ENCODE assay signal across 9 cellular contexts in genomic region chr7:124171068-124171467, GRCh38.
DNase-seq lines count a peak whose midpoint lies in the region; ATAC-seq and TF ChIP-seq lines count a peak whose summit lies in the region.
"Had no signal": no experiment of that assay in that cellular context is flagged by ENCODE, and none has a peak within 500 bp of the region (broad histone marks: within the 10 kb centered on the region; RNA-seq: fewer than 3 reads in every experiment).

No MANE protein-coding gene starts in this region.

- no peaks in the 10 kb centered on the region for H4K20me1 ChIP-seq in PC-3 (ENCODE audit: low read length)

- no peak overlapping the region for H3K4me2 ChIP-seq in PC-3 (ENCODE audit: low read length)

- CTCF ChIA-PET in PC-3 (lab: Charles Lee) = interaction anchor here (0.6 to 1.3 kb wide), 2 partner anchors 13 to 595 kb away, joined by 3 to 9 read pairs; partner anchors contain the start of gene GPR37

- H3K79me2 ChIP-seq in PC-3 (ENCODE audit: low read length) = no peaks in the 10 kb centered on the region

- H3K9ac ChIP-seq in PC-3 (ENCODE audit: low read length) = no peak overlapping the region

- POLR2A ChIA-PET in PC-3 (lab: Charles Lee; ENCODE audit: unreplicated experiment) = interaction anchor here (0.6 kb wide), 1 partner anchor 168 kb away, joined by 4 read pairs; no protein-coding TSS in a partner anchor

- DNase-seq in heart left ventricle (peak in 1 of 5 donors; percentile 25), Right ventricle myocardium inferior (ENCODE audit: missing footprints) (no peak), PC-3 (peak; percentile 66), foreskin keratinocyte (peak; percentile 9 to 32), testis (peak; percentile 79), DMS153 treated with DMSO at 0.1 percent for 48 hours (lab: John Stamatoyannopoulos, UW; ENCODE audit: unreplicated experiment) (no peak)

- H3F3A ChIP-seq in PC-3 (ENCODE audit: low read length, unreplicated experiment) = no peaks in the 10 kb centered on the region

- intact Hi-C loops in heart left ventricle (cut with DNase I) (loop anchor here in 6 of 10 donors (2.0 to 5.0 kb wide), 3 partner anchors 611 to 616 kb away; no protein-coding TSS in a partner anchor), Right ventricle myocardium inferior (cut with DNase I) (loop anchor here (2.0 kb wide), 1 partner anchor 614 kb away; no protein-coding TSS in a partner anchor), PC-3 (cut with micrococcal nuclease) (loop anchor here (1.0 to 10.0 kb wide), 10 partner anchors 147 to 686 kb away; partner anchors contain the start of gene GPR37), testis (cut with DNase I; ENCODE audit: low total_unique reads) (no loop called here)

- H3K4me1 ChIP-seq in heart left ventricle (no peaks in the 10 kb centered on the region), PC-3 (ENCODE audit: insufficient read depth, low read length) (peaks cover 3% of the 10 kb centered on the region), foreskin keratinocyte (no peaks in the 10 kb centered on the region), testis (no peaks in the 10 kb centered on the region)

- ATAC-seq in heart left ventricle = no peak
- ATAC-seq in Right ventricle myocardium inferior = no peak
- peak; percentile 84 for ATAC-seq in PC-3
- peak; percentile 57 for ATAC-seq in foreskin keratinocyte
- no peak for ATAC-seq in GM18861 (IDR thresholded peaks at IDR 0.05; ENCODE audit: unreplicated experiment)
- ATAC-seq in GM18502 (IDR thresholded peaks at IDR 0.05; ENCODE audit: poor library complexity, unreplicated experiment) = no peak

- H3K27ac ChIP-seq in heart left ventricle (no peak overlapping the region), PC-3 (ENCODE audit: low read length) (no peak overlapping the region), foreskin keratinocyte (no peak overlapping the region), testis (no peak overlapping the region)
- H3K27ac ChIP-seq: epithelial cell of prostate had no signal

- peak overlapping the region; percentile 57; the same call in 1 of the 2 replicates for H2AFZ ChIP-seq in PC-3 (ENCODE audit: low read length)

- H3K36me3 ChIP-seq in heart left ventricle = no peaks in the 10 kb centered on the region
- no peaks in the 10 kb centered on the region for H3K36me3 ChIP-seq in PC-3 (ENCODE audit: low read depth, low read length)
- no peaks in the 10 kb centered on the region for H3K36me3 ChIP-seq in testis (ENCODE audit: low read depth, missing control alignments)

- no peaks in the 10 kb centered on the region for H3K9me2 ChIP-seq in PC-3 (replicated peaks; ENCODE audit: low read length)

- 26 to 42% (median 41%) methylated on average over 1 of the region's 1 CpG for WGBS in heart left ventricle, 4 donors
- WGBS in testis, 2 donors = 26 to 33% methylated on average over 1 of the region's 1 CpG

- peak in 10 of 12 donors; percentile 13 to 50 (median 39) for TF ChIP-seq CTCF in heart left ventricle (IDR thresholded peaks at IDR 0.05)
- TF ChIP-seq CTCF in PC-3 (conservative IDR thresholded peaks at IDR 0.05; ENCODE audit: low read depth, low read length) = peak; percentile 80
- TF ChIP-seq CTCF in foreskin keratinocyte (conservative IDR thresholded peaks at IDR 0.05) = peak; percentile 78
- peak; percentile 11 to 33 (median 31) for TF ChIP-seq CTCF in testis (IDR thresholded peaks at IDR 0.05)

- no peak for TF ChIP-seq POLR2A in heart left ventricle (IDR thresholded peaks at IDR 0.05)
- no peak for TF ChIP-seq POLR2A in testis (IDR thresholded peaks at IDR 0.05)

- H3K27me3 ChIP-seq in heart left ventricle = no peaks in the 10 kb centered on the region
- no peaks in the 10 kb centered on the region for H3K27me3 ChIP-seq in PC-3 (ENCODE audit: low read length)
- no peaks in the 10 kb centered on the region for H3K27me3 ChIP-seq in foreskin keratinocyte
- no peaks in the 10 kb centered on the region for H3K27me3 ChIP-seq in testis

- BruUV-seq in PC-3 (replicated peaks; lab: Mats Ljungman, UMichigan) = no TSS peak

- H3K9me3 ChIP-seq in heart left ventricle (peaks cover 0 to 10% (median 0%) of the 10 kb centered on the region in 12 donors), PC-3 (ENCODE audit: low read length) (no peaks in the 10 kb centered on the region), testis (no peaks in the 10 kb centered on the region)

- H3K4me3 ChIP-seq in heart left ventricle = no peak overlapping the region
- no peak overlapping the region for H3K4me3 ChIP-seq in PC-3 (ENCODE audit: low read length)
- no peak overlapping the region for H3K4me3 ChIP-seq in testis

Comparison
In these comparisons a context has a peak if more than half of its experiments do, and no peak if none do; other contexts are left out.
1. ATAC-seq: peak in PC-3 (single experiment) and foreskin keratinocyte (single experiment); none in heart left ventricle (0 of 4), Right ventricle myocardium inferior (single experiment), GM18861 (single experiment) and GM18502 (single experiment).
2. DNase-seq: peak in PC-3 (single experiment), foreskin keratinocyte (2 of 2) and testis (single experiment); none in Right ventricle myocardium inferior (single experiment) and DMS153 treated with DMSO at 0.1 percent for 48 hours (single experiment).
3. Peak in every context shown above with its lines, with median percentiles within 50 percentile points of each other: CTCF ChIP-seq.